In genomic region chr3:9135526-9135925, GRCh38 we compare ENCODE assay signal across 1 cellular context.
TF ChIP-seq lines count a peak whose summit lies in the region.

No MANE protein-coding gene starts in this region.

TF ChIP-seq in GM23338, 12 proteins besides CTCF, POLR2A, EP300 and RAD21 (continued from another document):
- no peak for TF ChIP-seq REST (IDR thresholded peaks at IDR 0.05; ENCODE audit: unreplicated experiment)
- TF ChIP-seq CREB1 (CRISPR knock-in tag; IDR thresholded peaks at IDR 0.05; ENCODE audit: low read depth): no peak
- no peak for TF ChIP-seq ETS1 (IDR thresholded peaks at IDR 0.05)
- no peak for TF ChIP-seq EZH2phosphoT487 (IDR thresholded peaks at IDR 0.05; ENCODE audit: unreplicated experiment)
- no peak for TF ChIP-seq JUNB (IDR thresholded peaks at IDR 0.05; ENCODE audit: unreplicated experiment)
- no peak for TF ChIP-seq NANOG (IDR thresholded peaks at IDR 0.05; ENCODE audit: borderline replicate concordance)
- no peak for TF ChIP-seq ZNF331 (CRISPR knock-in tag; IDR thresholded peaks at IDR 0.05; ENCODE audit: low read depth)
